ENCODE assay signal across 13 cellular contexts in the genomic region with DNA sequence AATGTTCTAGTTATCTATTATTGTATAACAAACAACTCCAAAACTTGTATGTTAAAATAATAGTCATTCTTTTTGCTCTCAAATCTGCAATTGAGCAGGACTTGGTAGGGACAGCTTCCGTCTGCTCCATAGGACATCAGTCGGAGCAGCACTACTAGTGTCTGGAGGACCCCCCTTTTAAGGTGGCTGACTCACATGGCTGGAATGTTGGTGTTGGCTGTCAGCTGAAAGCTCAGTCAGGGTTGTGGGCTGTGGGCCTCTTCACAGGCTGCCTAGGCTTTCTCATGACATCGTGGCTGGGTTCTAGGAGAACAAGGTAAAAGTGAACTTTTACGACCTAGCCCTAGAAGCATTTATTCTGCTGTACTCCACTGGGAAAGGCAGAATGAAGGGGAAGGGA.
DNase-seq lines count a peak whose midpoint lies in the region; TF ChIP-seq lines count a peak whose summit lies in the region.
"Had no signal": no experiment of that assay in that cellular context is flagged by ENCODE, and none has a peak within 500 bp of the region (broad histone marks: within the 10 kb centered on the region; RNA-seq: fewer than 3 reads in every experiment).

No MANE protein-coding gene starts in this region.

- TF ChIP-seq CTCF in Calu3 (IDR thresholded peaks at IDR 0.05; ENCODE audit: unreplicated experiment) (no peak), chondrocyte (IDR thresholded peaks at IDR 0.05) (no peak)

- DNase-seq in Calu3 (peak; percentile 35), MG63 (peak; percentile 39), chondrocyte (ENCODE audit: low spot score) (no peak), lung microvascular endothelial cell (ENCODE audit: low read depth in 2 of 2) (peak; percentile 21 to 56), NCI-H2171 (lab: John Stamatoyannopoulos, UW) (no peak), nucleus accumbens (lab: John Stamatoyannopoulos, UW) (no peak), T-helper 1 cell (no peak)
- DNase-seq in activated CD4-positive, CD25-positive, alpha-beta regulatory T cell (lab: John Stamatoyannopoulos, UW): no peak
- DNase-seq: activated naive CD4-positive, alpha-beta T cell treated with anti-CD3 and anti-CD28 coated beads, Interleukin-2, amount 10 ng/mL, durations not matched to agents 7 days and 5 days; BE2C; dorsolateral prefrontal cortex; NCI-H2029 treated with DMSO at 0.1 percent for 48 hours; stimulated activated naive CD4-positive, alpha-beta T cell treated with Interleukin-2 at 50 U/mL for 16 hours had no signal

- H3K36me3 ChIP-seq in MG63: no peaks in the 10 kb centered on the region
- H3K36me3 ChIP-seq: BE2C had no signal

- H3K4me1 Mint-ChIP-seq in Calu3 (ENCODE audit: low read depth, unreplicated experiment) (peaks cover 28% of the 10 kb centered on the region), chondrocyte (ENCODE audit: low read depth) (peaks cover 50% of the 10 kb centered on the region)
- H3K4me1 Mint-ChIP-seq: activated naive CD4-positive, alpha-beta T cell treated with anti-CD3 and anti-CD28 coated beads, Interleukin-2, amount 10 ng/mL, durations not matched to agents 7 days and 5 days had no signal

- BruUV-seq in Calu3 (replicated peaks; lab: Mats Ljungman, UMichigan): no TSS peak

- H3K9me3 Mint-ChIP-seq in Calu3 (ENCODE audit: low read depth, unreplicated experiment): peaks cover 3% of the 10 kb centered on the region
- no peaks in the 10 kb centered on the region for H3K9me3 Mint-ChIP-seq in chondrocyte (ENCODE audit: low read depth)

- H3K36me3 Mint-ChIP-seq in Calu3 (ENCODE audit: insufficient read depth, unreplicated experiment): no peaks in the 10 kb centered on the region
- H3K36me3 Mint-ChIP-seq in chondrocyte (ENCODE audit: low read depth): no peaks in the 10 kb centered on the region
- H3K36me3 Mint-ChIP-seq: activated naive CD4-positive, alpha-beta T cell treated with anti-CD3 and anti-CD28 coated beads, Interleukin-2, amount 10 ng/mL, durations not matched to agents 7 days and 5 days had no signal

- CTCF ChIA-PET in Calu3 (lab: Charles Lee): no interaction called here

- no peak overlapping the region for H3K4me3 ChIP-seq in MG63
- H3K4me3 ChIP-seq: dorsolateral prefrontal cortex had no signal

- H3K4me3 Mint-ChIP-seq in Calu3 (ENCODE audit: low read depth, unreplicated experiment) (no peak overlapping the region), chondrocyte (ENCODE audit: unreplicated experiment) (peak overlapping the region; percentile 3)
- H3K4me3 Mint-ChIP-seq: activated naive CD4-positive, alpha-beta T cell treated with anti-CD3 and anti-CD28 coated beads, Interleukin-2, amount 10 ng/mL, durations not matched to agents 7 days and 5 days had no signal

- no peaks in the 10 kb centered on the region for H3K27me3 ChIP-seq in MG63
- H3K27me3 ChIP-seq: BE2C, dorsolateral prefrontal cortex had no signal

- H3K27ac Mint-ChIP-seq in Calu3 (ENCODE audit: unreplicated experiment) (no peak overlapping the region), chondrocyte (ENCODE audit: unreplicated experiment) (peak overlapping the region; percentile 82)
- H3K27ac Mint-ChIP-seq: activated naive CD4-positive, alpha-beta T cell treated with anti-CD3 and anti-CD28 coated beads, Interleukin-2, amount 10 ng/mL, durations not matched to agents 7 days and 5 days had no signal

- H3K27me3 Mint-ChIP-seq in Calu3 (ENCODE audit: unreplicated experiment) (no peaks in the 10 kb centered on the region), chondrocyte (ENCODE audit: low read depth) (no peaks in the 10 kb centered on the region)
- H3K27me3 Mint-ChIP-seq: activated naive CD4-positive, alpha-beta T cell treated with anti-CD3 and anti-CD28 coated beads, Interleukin-2, amount 10 ng/mL, durations not matched to agents 7 days and 5 days had no signal

- intact Hi-C loops in Calu3 (cut with micrococcal nuclease; ENCODE audit: unreplicated experiment): no loop called here

- no peaks in the 10 kb centered on the region for H3K9me3 ChIP-seq in MG63
- H3K9me3 ChIP-seq: BE2C had no signal

Comparison
In these comparisons a context has a peak if more than half of its experiments do, and no peak if none do; other contexts are left out.
1. DNase-seq: peak in Calu3 (single experiment), MG63 (single experiment) and lung microvascular endothelial cell (2 of 2); none in chondrocyte (single experiment), NCI-H2171 (single experiment), nucleus accumbens (0 of 56), T-helper 1 cell (0 of 5) and activated CD4-positive, CD25-positive, alpha-beta regulatory T cell (0 of 4).